Comparison of ENCODE assay signal across 8 cellular contexts in genomic region chr3:141686477-141687280, GRCh38. TPM values are rescaled to one million over a fixed set of nuclear protein-coding genes. Genes with fewer than 3 reads are reported as not detected.
DNase-seq lines count a peak whose midpoint lies in the region; ATAC-seq and TF ChIP-seq lines count a peak whose summit lies in the region.

No MANE protein-coding gene starts in this region.

- no peaks in the 10 kb centered on the region for H3K9me3 Mint-ChIP-seq in stimulated activated naive CD8-positive, alpha-beta T cell treated with anti-CD3 and anti-CD28 coated beads, Interleukin-15, Interleukin-2, amounts not matched to agents 100 ng/mL and 50 ng/mL, for 24 hours

- H3K4me3 ChIP-seq in astrocyte of the spinal cord (ENCODE audit: low read depth, low read length) (peak overlapping the region; percentile 22), kidney epithelial cell (ENCODE audit: low read depth, low read length) (no peak overlapping the region)

- no peaks in the 10 kb centered on the region for H3K36me3 Mint-ChIP-seq in stimulated activated naive CD8-positive, alpha-beta T cell treated with anti-CD3 and anti-CD28 coated beads, Interleukin-15, Interleukin-2, amounts not matched to agents 100 ng/mL and 50 ng/mL, for 24 hours (ENCODE audit: low read depth)

- no peaks in the 10 kb centered on the region for H3K36me3 ChIP-seq in kidney epithelial cell (ENCODE audit: control insufficient read depth, insufficient read depth, low read length)

- H3K27ac Mint-ChIP-seq in stimulated activated naive CD8-positive, alpha-beta T cell treated with anti-CD3 and anti-CD28 coated beads, Interleukin-15, Interleukin-2, amounts not matched to agents 100 ng/mL and 50 ng/mL, for 24 hours, result peak overlapping the region; percentile 27

- peak; percentile 35 for DNase-seq in DMS79 treated with DMSO at 0.1 percent for 48 hours (lab: John Stamatoyannopoulos, UW)
- DNase-seq in NCI-H2227 treated with DMSO at 0.1 percent for 48 hours (lab: John Stamatoyannopoulos, UW), result peak; percentile 15
- peak; percentile 68 for DNase-seq in astrocyte of the spinal cord (ENCODE audit: low read depth, low spot score)
- DNase-seq in kidney epithelial cell (ENCODE audit: low read depth), result peak; percentile 25
- no peak for DNase-seq in iPS-NIHi7 (ENCODE audit: extremely low spot score)
- DNase-seq in activated CD4-positive, alpha-beta T cell treated with anti-CD3 and anti-CD28 coated beads, Interleukin-2, amount 50 U/mL, for 48 hours, result no peak

- H3K4me3 Mint-ChIP-seq in stimulated activated naive CD8-positive, alpha-beta T cell treated with anti-CD3 and anti-CD28 coated beads, Interleukin-15, Interleukin-2, amounts not matched to agents 100 ng/mL and 50 ng/mL, for 24 hours, result peak overlapping the region; percentile 76

- no peak for ATAC-seq in HG02970 (IDR thresholded peaks at IDR 0.05; ENCODE audit: low FRiP score, unreplicated experiment)

- TF ChIP-seq CTCF in astrocyte of the spinal cord (IDR thresholded peaks at IDR 0.05; ENCODE audit: low read depth, low read length) (no peak), kidney epithelial cell (IDR thresholded peaks at IDR 0.05; ENCODE audit: insufficient read depth, low read length, poor library complexity, severe bottlenecking) (no peak)

- peaks cover 17% of the 10 kb centered on the region for H3K4me1 Mint-ChIP-seq in stimulated activated naive CD8-positive, alpha-beta T cell treated with anti-CD3 and anti-CD28 coated beads, Interleukin-15, Interleukin-2, amounts not matched to agents 100 ng/mL and 50 ng/mL, for 24 hours (ENCODE audit: low read depth)

- in situ Hi-C loops in astrocyte of the spinal cord (cut with HindIII; ENCODE audit: low sequenced_read_pairs), result no loop called here

- no peaks in the 10 kb centered on the region for H3K27me3 ChIP-seq in kidney epithelial cell (ENCODE audit: control insufficient read depth, insufficient read depth, low read length)

- no peaks in the 10 kb centered on the region for H3K27me3 Mint-ChIP-seq in stimulated activated naive CD8-positive, alpha-beta T cell treated with anti-CD3 and anti-CD28 coated beads, Interleukin-15, Interleukin-2, amounts not matched to agents 100 ng/mL and 50 ng/mL, for 24 hours

RNA-seq across cellular contexts. Expression of gene RNF7, which starts 51.4 kb away (rescaled TPM):
- total RNA-seq in kidney epithelial cell, result 164 and 174 TPM in 2 replicates

Comparison
In these comparisons a context has a peak if more than half of its experiments do, and no peak if none do; other contexts are left out.
1. DNase-seq: peak in DMS79 treated with DMSO at 0.1 percent for 48 hours (single experiment), NCI-H2227 treated with DMSO at 0.1 percent for 48 hours (single experiment), astrocyte of the spinal cord (single experiment) and kidney epithelial cell (single experiment); none in iPS-NIHi7 (single experiment) and activated CD4-positive, alpha-beta T cell treated with anti-CD3 and anti-CD28 coated beads, Interleukin-2, amount 50 U/mL, for 48 hours (0 of 2).